In the genomic region with DNA sequence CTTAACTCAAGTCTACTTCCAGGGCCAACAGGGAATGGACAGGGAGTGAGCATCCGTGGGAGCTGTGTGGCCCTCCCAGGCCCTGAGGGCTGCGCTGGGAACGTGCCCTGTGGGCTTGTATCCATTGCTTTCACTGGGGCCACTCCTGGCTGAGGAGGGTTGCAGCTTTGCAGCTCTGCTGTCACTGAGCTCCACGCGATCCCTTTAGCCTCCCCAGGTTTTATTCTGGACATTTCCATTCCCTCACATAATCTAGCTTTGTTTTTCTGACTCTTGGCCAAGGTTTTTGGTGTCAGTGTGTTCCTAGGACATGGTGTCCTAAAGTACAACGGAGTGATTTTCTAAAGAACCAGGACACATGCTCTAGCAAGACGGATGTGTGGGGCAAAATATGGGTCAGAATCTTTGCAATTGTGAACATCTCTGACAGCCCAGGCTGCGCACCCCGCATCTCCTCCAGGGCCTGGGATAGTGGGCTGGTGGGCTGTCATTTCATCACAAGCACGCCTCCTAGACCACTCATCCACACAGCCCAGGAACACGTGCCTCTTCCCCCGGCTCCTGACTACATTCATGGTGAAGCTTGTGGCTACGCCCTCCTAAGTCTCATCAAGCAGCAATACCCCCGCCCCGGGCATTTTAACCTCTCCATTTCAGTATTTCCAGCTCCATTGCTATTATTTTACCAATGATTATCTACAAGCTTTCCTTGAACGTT, we compare ENCODE assay signal across 27 cellular contexts. TPM values are rescaled to one million over a fixed set of nuclear protein-coding genes. Genes with fewer than 3 reads are reported as not detected.
A peak's percentile ranks its signal among the peaks of the same experiment; 100 is the strongest.
DNase-seq lines count a peak whose midpoint lies in the region; ATAC-seq and TF ChIP-seq lines count a peak whose summit lies in the region.
"Had no signal": no experiment of that assay in that cellular context is flagged by ENCODE, and none has a peak within 500 bp of the region (broad histone marks: within the 10 kb centered on the region; RNA-seq: fewer than 3 reads in every experiment).

No MANE protein-coding gene starts in this region.

- BruUV-seq in PC-9 (replicated peaks; lab: Mats Ljungman, UMichigan): no TSS peak

- H3K4me2 ChIP-seq in PC-9: no peak overlapping the region

- H3K9me3 ChIP-seq in heart left ventricle (peaks cover 0 to 2% (median 0%) of the 10 kb centered on the region in 12 donors), left ventricle myocardium inferior (replicated peaks) (peaks cover 3% of the 10 kb centered on the region), esophagus muscularis mucosa (no peaks in the 10 kb centered on the region), vagina (no peaks in the 10 kb centered on the region), PC-9 (ENCODE audit: insufficient read depth, low read depth) (peaks cover 2% of the 10 kb centered on the region; the same call in 1 of the 2 replicates)
- H3K9me3 ChIP-seq: pancreas, SJSA1, transverse colon had no signal

- no peak overlapping the region for H3K4me3 Mint-ChIP-seq in neural crest cell
- H3K4me3 Mint-ChIP-seq: activated CD4-positive, alpha-beta memory T cell treated with anti-CD3 and anti-CD28 coated beads for 36 hours; natural killer cell; T-cell had no signal

- peaks cover 3% of the 10 kb centered on the region for H3K9me3 Mint-ChIP-seq in neural crest cell
- H3K9me3 Mint-ChIP-seq: activated CD4-positive, alpha-beta memory T cell treated with anti-CD3 and anti-CD28 coated beads for 36 hours; natural killer cell; T-cell had no signal

- POLR2A ChIA-PET in PC-9 (lab: Charles Lee; ENCODE audit: unreplicated experiment): no interaction called here

- no peaks in the 10 kb centered on the region for H3K36me3 ChIP-seq in heart left ventricle
- H3K36me3 ChIP-seq in left ventricle myocardium inferior: no peaks in the 10 kb centered on the region
- H3K36me3 ChIP-seq in esophagus muscularis mucosa: no peaks in the 10 kb centered on the region
- no peaks in the 10 kb centered on the region for H3K36me3 ChIP-seq in vagina
- no peaks in the 10 kb centered on the region for H3K36me3 ChIP-seq in PC-9 (ENCODE audit: low read depth)
- H3K36me3 ChIP-seq: brain microvascular endothelial cell, pancreas, SJSA1, transverse colon had no signal

- TF ChIP-seq EP300 in esophagus muscularis mucosa (IDR thresholded peaks at IDR 0.05): no peak

- no peak for DNase-seq in heart left ventricle
- no peak for DNase-seq in left ventricle myocardium inferior
- DNase-seq in esophagus muscularis mucosa (ENCODE audit: extremely low spot score): peak; percentile 57
- no peak for DNase-seq in neural crest cell (ENCODE audit: low read depth, low spot score)
- DNase-seq in vagina (ENCODE audit: extremely low spot score in 2 of 2): peak in 1 of 2 donors; percentile 89
- DNase-seq in PC-9: no peak
- no peak for DNase-seq in NCI-H510A treated with DMSO at 0.1 percent for 48 hours (lab: John Stamatoyannopoulos, UW)
- DNase-seq in T-helper 2 cell: no peak
- DNase-seq: activated CD4-positive, alpha-beta memory T cell treated with anti-CD3 and anti-CD28 coated beads for 36 hours; activated effector memory CD4-positive, alpha-beta T cell treated with anti-CD3 and anti-CD28 coated beads, Interleukin-2, amount 50 U/mL, for 16 hours; brain microvascular endothelial cell; COR-L47; DND-41; natural killer cell; NCI-H2171; NCI-H524 treated with DMSO at 0.1 percent for 48 hours; pancreas; right cardiac atrium; stimulated activated CD4-positive, alpha-beta T cell treated with anti-CD3 and anti-CD28 coated beads, Interleukin-12 subunit alpha, Interleukin-12 subunit beta, amount 100 ng/mL, for 4 hours; stimulated activated CD4-positive, alpha-beta T cell treated with anti-CD3 and anti-CD28 coated beads, Interleukin-4, amount 100 ng/mL, for 24 hours; stimulated activated naive CD8-positive, alpha-beta T cell treated with anti-CD3 and anti-CD28 coated beads, Interleukin-15, Interleukin-2, amounts not matched to agents 100 U/mL and 50 U/mL, for 24 hours; T-cell; transverse colon had no signal

- H3K4me1 Mint-ChIP-seq in neural crest cell: peaks cover 9% of the 10 kb centered on the region

- H3K4me1 ChIP-seq in heart left ventricle (no peaks in the 10 kb centered on the region), left ventricle myocardium inferior (no peaks in the 10 kb centered on the region), esophagus muscularis mucosa (peaks cover 0 to 13% (median 0%) of the 10 kb centered on the region in 4 donors), vagina (peaks cover 10% of the 10 kb centered on the region), PC-9 (replicated peaks; ENCODE audit: insufficient read depth) (no peaks in the 10 kb centered on the region)
- H3K4me1 ChIP-seq: SJSA1, transverse colon had no signal

- CTCF ChIA-PET in PC-9 (lab: Charles Lee): no interaction called here

- TF ChIP-seq POLR2A in heart left ventricle (IDR thresholded peaks at IDR 0.05) (no peak), esophagus muscularis mucosa (IDR thresholded peaks at IDR 0.05; ENCODE audit: low read depth) (no peak), vagina (IDR thresholded peaks at IDR 0.05) (no peak)

- intact Hi-C loops in heart left ventricle (cut with DNase I) (no loop called here), left ventricle myocardium inferior (cut with micrococcal nuclease) (no loop called here), esophagus muscularis mucosa (cut with DNase I) (no loop called here), vagina (cut with DNase I) (no loop called here), PC-9 (cut with micrococcal nuclease; ENCODE audit: unreplicated experiment) (no loop called here)

- H4K20me1 ChIP-seq in PC-9 (ENCODE audit: insufficient read depth): no peaks in the 10 kb centered on the region

- no peaks in the 10 kb centered on the region for H3K36me3 Mint-ChIP-seq in neural crest cell (ENCODE audit: low read depth)
- H3K36me3 Mint-ChIP-seq: natural killer cell had no signal

- H3K27ac ChIP-seq in heart left ventricle: no peak overlapping the region
- no peak overlapping the region for H3K27ac ChIP-seq in left ventricle myocardium inferior (replicated peaks)
- H3K27ac ChIP-seq in esophagus muscularis mucosa (replicated peaks in 1 of 4): no peak overlapping the region
- peak overlapping the region; percentile 53 for H3K27ac ChIP-seq in vagina
- H3K27ac ChIP-seq in PC-9: no peak overlapping the region
- H3K27ac ChIP-seq: brain microvascular endothelial cell, coronary artery, pancreas, SJSA1, transverse colon had no signal

- ATAC-seq in heart left ventricle: peak in 3 of 4 donors; percentile 18 to 41 (median 37)
- ATAC-seq: activated CD4-positive, CD25-positive, alpha-beta regulatory T cell treated with anti-CD3 and anti-CD28 coated beads, Interleukin-2, amount 50 U/mL, for 24 hours; GM12878; natural killer cell; pancreas; stimulated activated naive CD8-positive, alpha-beta T cell treated with anti-CD3 and anti-CD28 coated beads, Interleukin-15, Interleukin-2, amounts not matched to agents 100 U/mL and 50 U/mL, for 24 hours; T-cell had no signal

- no peak overlapping the region for H2AFZ ChIP-seq in PC-9

- no peaks in the 10 kb centered on the region for H3K27me3 Mint-ChIP-seq in neural crest cell (ENCODE audit: low read depth)
- H3K27me3 Mint-ChIP-seq: activated CD4-positive, alpha-beta memory T cell treated with anti-CD3 and anti-CD28 coated beads for 36 hours; T-cell had no signal

- peak overlapping the region; percentile 5 for H3K27ac Mint-ChIP-seq in neural crest cell (ENCODE audit: unreplicated experiment)
- H3K27ac Mint-ChIP-seq: activated CD4-positive, alpha-beta memory T cell treated with anti-CD3 and anti-CD28 coated beads for 36 hours; natural killer cell; T-cell had no signal

- no peaks in the 10 kb centered on the region for H3F3A ChIP-seq in PC-9 (ENCODE audit: insufficient read depth, low read depth)

- no peak overlapping the region for H3K4me3 ChIP-seq in heart left ventricle
- no peak overlapping the region for H3K4me3 ChIP-seq in left ventricle myocardium inferior
- H3K4me3 ChIP-seq in esophagus muscularis mucosa: no peak overlapping the region
- no peak overlapping the region for H3K4me3 ChIP-seq in vagina
- no peak overlapping the region for H3K4me3 ChIP-seq in PC-9
- H3K4me3 ChIP-seq: coronary artery, GM12878, pancreas, SJSA1, transverse colon had no signal

- 81 to 85% (median 83%) methylated on average over 16 of the region's 16 CpGs for WGBS in heart left ventricle, 4 donors
- 85% methylated on average over 16 of the region's 16 CpGs for WGBS in esophagus muscularis mucosa

- H3K9me2 ChIP-seq in PC-9 (ENCODE audit: insufficient read depth): no peaks in the 10 kb centered on the region

- no peaks in the 10 kb centered on the region for H3K79me2 ChIP-seq in PC-9 (ENCODE audit: low read depth)

- no peaks in the 10 kb centered on the region for H3K27me3 ChIP-seq in heart left ventricle
- no peaks in the 10 kb centered on the region for H3K27me3 ChIP-seq in left ventricle myocardium inferior (ENCODE audit: low read depth)
- no peaks in the 10 kb centered on the region for H3K27me3 ChIP-seq in esophagus muscularis mucosa
- H3K27me3 ChIP-seq in vagina: no peaks in the 10 kb centered on the region
- H3K27me3 ChIP-seq in PC-9 (ENCODE audit: insufficient read depth, low read depth): no peaks in the 10 kb centered on the region
- H3K27me3 ChIP-seq: brain microvascular endothelial cell, pancreas, SJSA1, transverse colon had no signal

- no peak for TF ChIP-seq CTCF in heart left ventricle (IDR thresholded peaks at IDR 0.05)
- no peak for TF ChIP-seq CTCF in left ventricle myocardium inferior (IDR thresholded peaks at IDR 0.05; ENCODE audit: borderline replicate concordance)
- TF ChIP-seq CTCF in esophagus muscularis mucosa (IDR thresholded peaks at IDR 0.05): no peak
- no peak for TF ChIP-seq CTCF in neural crest cell (conservative IDR thresholded peaks at IDR 0.05)
- no peak for TF ChIP-seq CTCF in vagina (IDR thresholded peaks at IDR 0.05)
- no peak for TF ChIP-seq CTCF in PC-9 (conservative IDR thresholded peaks at IDR 0.05)

RNA-seq across cellular contexts. Expression of gene GGACT, which starts 27.9 kb away (rescaled TPM):
- total RNA-seq in heart left ventricle (1 to 10 TPM in 8 of 9 donors, under 1 TPM in 1; 1.00 to 3.9 (median 1.4) TPM), left ventricle myocardium inferior (1.8 TPM), esophagus muscularis mucosa (1 to 10 TPM; 1.2 to 2.9 (median 1.3) TPM), neural crest cell (4.3 and 5.9 TPM in 2 replicates), vagina (4.7 TPM), PC-9 (2021) (4.9 and 5.3 TPM in 2 replicates)
- under 1 TPM; 0.34 to 0.91 TPM for polyA plus RNA-seq in heart left ventricle
